ENCODE assay signal across 8 cellular contexts in genomic region chr7:143240323-143241168, GRCh38. TPM values are rescaled to one million over a fixed set of nuclear protein-coding genes. Genes with fewer than 3 reads are reported as not detected.
A peak's percentile ranks its signal among the peaks of the same experiment; 100 is the strongest.
DNase-seq lines count a peak whose midpoint lies in the region; ATAC-seq and TF ChIP-seq lines count a peak whose summit lies in the region.

No MANE protein-coding gene starts in this region.

- no peak overlapping the region for H2AFZ ChIP-seq in OCI-LY7 (ENCODE audit: low read length)
- no peak overlapping the region for H2AFZ ChIP-seq in neural progenitor cell (replicated peaks)

- DNase-seq in DMS153 treated with DMSO at 0.1 percent for 48 hours (lab: John Stamatoyannopoulos, UW; ENCODE audit: unreplicated experiment) (peak; percentile 22), HuH-7 (ENCODE audit: low spot score) (peak; percentile 27), OCI-LY7 (ENCODE audit: low spot score) (peak; percentile 74), fibroblast of peridontal ligament (ENCODE audit: extremely low read depth) (peak; percentile 95), neural progenitor cell (ENCODE audit: low spot score) (peak; percentile 78), superior temporal gyrus (ENCODE audit: extremely low spot score) (peak; percentile 95)
- DNase-seq in activated T-cell treated with anti-CD3 and anti-CD28 coated beads, Interleukin-2, amount 50 U/mL, for 24 hours = peak; percentile 64

- H3K9me2 ChIP-seq in OCI-LY7 (ENCODE audit: insufficient read depth, low read length) = no peaks in the 10 kb centered on the region

- H3F3A ChIP-seq in neural progenitor cell (ENCODE audit: low read depth) = no peaks in the 10 kb centered on the region

- no peak overlapping the region for H3K4me3 ChIP-seq in OCI-LY7 (ENCODE audit: low read depth, low read length, poor library complexity, severe bottlenecking)
- H3K4me3 ChIP-seq in neural progenitor cell = no peak overlapping the region

- no peaks in the 10 kb centered on the region for H3K27me3 Mint-ChIP-seq in activated T-cell treated with anti-CD3 and anti-CD28 coated beads, Interleukin-2, amount 50 U/mL, for 24 hours
- no peaks in the 10 kb centered on the region for H3K27me3 Mint-ChIP-seq in neural progenitor cell (ENCODE audit: insufficient read depth, low read depth)

- H3K4me3 Mint-ChIP-seq in activated T-cell treated with anti-CD3 and anti-CD28 coated beads, Interleukin-2, amount 50 U/mL, for 24 hours = no peak overlapping the region
- no peak overlapping the region for H3K4me3 Mint-ChIP-seq in neural progenitor cell

- peak; percentile 96 for ATAC-seq in GM21423 (IDR thresholded peaks at IDR 0.05; ENCODE audit: unreplicated experiment)

- H4K20me1 ChIP-seq in OCI-LY7 (ENCODE audit: insufficient read depth, low read length) = no peaks in the 10 kb centered on the region
- no peaks in the 10 kb centered on the region for H4K20me1 ChIP-seq in neural progenitor cell (ENCODE audit: low read depth)

- H3K9me3 Mint-ChIP-seq in activated T-cell treated with anti-CD3 and anti-CD28 coated beads, Interleukin-2, amount 50 U/mL, for 24 hours = peaks cover 17% of the 10 kb centered on the region
- H3K9me3 Mint-ChIP-seq in neural progenitor cell = peaks cover 11% of the 10 kb centered on the region

- H3K27ac ChIP-seq in OCI-LY7 (ENCODE audit: low read depth, low read length, poor library complexity, severe bottlenecking) (no peak overlapping the region), neural progenitor cell (no peak overlapping the region)

- H3K4me2 ChIP-seq in OCI-LY7 (ENCODE audit: low read length) (no peak overlapping the region), neural progenitor cell (no peak overlapping the region)

- peaks cover 12% of the 10 kb centered on the region; the same call in 1 of the 2 replicates for H3K9me3 ChIP-seq in OCI-LY7 (ENCODE audit: low read length)
- H3K9me3 ChIP-seq in neural progenitor cell (ENCODE audit: low read depth) = peaks cover 7% of the 10 kb centered on the region

- no peak overlapping the region for H3K9ac ChIP-seq in neural progenitor cell

- no peaks in the 10 kb centered on the region for H3K79me2 ChIP-seq in OCI-LY7 (ENCODE audit: insufficient read depth, low read depth, low read length)
- no peaks in the 10 kb centered on the region for H3K79me2 ChIP-seq in neural progenitor cell (ENCODE audit: low read depth)

- peak overlapping the region; percentile 41 for H3K27ac Mint-ChIP-seq in activated T-cell treated with anti-CD3 and anti-CD28 coated beads, Interleukin-2, amount 50 U/mL, for 24 hours
- no peak overlapping the region for H3K27ac Mint-ChIP-seq in neural progenitor cell

- H3K36me3 ChIP-seq in OCI-LY7 (ENCODE audit: insufficient read depth, low read length) (no peaks in the 10 kb centered on the region), neural progenitor cell (no peaks in the 10 kb centered on the region)

- peaks cover 31% of the 10 kb centered on the region for H3K4me1 Mint-ChIP-seq in activated T-cell treated with anti-CD3 and anti-CD28 coated beads, Interleukin-2, amount 50 U/mL, for 24 hours (ENCODE audit: low read depth)
- peaks cover 16% of the 10 kb centered on the region for H3K4me1 Mint-ChIP-seq in neural progenitor cell

- intact Hi-C loops in OCI-LY7 (cut with micrococcal nuclease; ENCODE audit: unreplicated experiment) = loop anchor here (1.0 kb wide), 2 partner anchors 65 to 176 kb away; no protein-coding TSS in a partner anchor

- POLR2A ChIA-PET in OCI-LY7 (lab: Charles Lee) = interaction anchor here (0.5 to 1.8 kb wide), 9 partner anchors 8 to 380 kb away, joined by 3 to 7 read pairs (median 4); no protein-coding TSS in a partner anchor

- H3K4me1 ChIP-seq in OCI-LY7 (ENCODE audit: insufficient read depth, low read length, poor library complexity, severe bottlenecking) (no peaks in the 10 kb centered on the region), neural progenitor cell (no peaks in the 10 kb centered on the region)

- BruUV-seq in OCI-LY7 (replicated peaks; lab: Mats Ljungman, UMichigan) = no TSS peak

- no peaks in the 10 kb centered on the region for H3K36me3 Mint-ChIP-seq in activated T-cell treated with anti-CD3 and anti-CD28 coated beads, Interleukin-2, amount 50 U/mL, for 24 hours (ENCODE audit: low read depth)
- H3K36me3 Mint-ChIP-seq in neural progenitor cell = no peaks in the 10 kb centered on the region

- CTCF ChIA-PET in OCI-LY7 (lab: Charles Lee; ENCODE audit: unreplicated experiment) = interaction anchor here (0.7 to 1.5 kb wide), 7 partner anchors 9 to 175 kb away, joined by 3 to 6 read pairs (median 4); no protein-coding TSS in a partner anchor

- H3K27me3 ChIP-seq in neural progenitor cell = peaks cover 28% of the 10 kb centered on the region

- TF ChIP-seq CTCF in OCI-LY7 (conservative IDR thresholded peaks at IDR 0.05; ENCODE audit: low read length) = peak; percentile 98
- TF ChIP-seq CTCF in neural progenitor cell (IDR thresholded peaks at IDR 0.05) = peak; percentile 95

RNA-seq across cellular contexts. Expression of gene TAS2R40, which starts 18.7 kb away (rescaled TPM):
- total RNA-seq in OCI-LY7 (2014; rRNA removed; shearing (Covaris generic)) = not detected in 2 replicates
- not detected in 2 replicates for total RNA-seq in OCI-LY7 (2022)
- not detected in 2 replicates for total RNA-seq in neural progenitor cell (ENCODE audit: low replicate concordance)

RNA-seq across cellular contexts. Expression of gene GSTK1, which starts 22.7 kb away (rescaled TPM):
- total RNA-seq in OCI-LY7 (2014; rRNA removed; shearing (Covaris generic)) = 37.8 and 39.4 TPM in 2 replicates
- 41.6 and 44.5 TPM in 2 replicates for total RNA-seq in OCI-LY7 (2022)
- total RNA-seq in neural progenitor cell (ENCODE audit: low replicate concordance) = 45.3 and 61.6 TPM in 2 replicates

RNA-seq across cellular contexts. Expression of gene TMEM139, which starts 44.2 kb away (rescaled TPM):
- not detected in 2 replicates for total RNA-seq in OCI-LY7 (2014; rRNA removed; shearing (Covaris generic))
- total RNA-seq in OCI-LY7 (2022) (0.46 and 0.48 TPM in 2 replicates), neural progenitor cell (ENCODE audit: low replicate concordance) (0.94 and 5.4 TPM in 2 replicates)

RNA-seq across cellular contexts. Expression of gene CASP2, which starts 47.6 kb away (rescaled TPM):
- total RNA-seq in OCI-LY7 (2014; rRNA removed; shearing (Covaris generic)) = 27.2 and 33.9 TPM in 2 replicates
- total RNA-seq in OCI-LY7 (2022) (60.5 and 61.6 TPM in 2 replicates), neural progenitor cell (ENCODE audit: low replicate concordance) (21.0 and 39.8 TPM in 2 replicates)

RNA-seq across cellular contexts. Expression of gene TAS2R39, which starts 57.3 kb away (rescaled TPM):
- not detected in 2 replicates for total RNA-seq in OCI-LY7 (2014; rRNA removed; shearing (Covaris generic))
- total RNA-seq in OCI-LY7 (2022) (not detected in 2 replicates), neural progenitor cell (ENCODE audit: low replicate concordance) (not detected in 2 replicates)

Comparison
In these comparisons a context has a peak if more than half of its experiments do, and no peak if none do; other contexts are left out.
1. DNase-seq: peak in every context shown above with its lines; median percentile 95 in fibroblast of peridontal ligament; 95 in superior temporal gyrus; 78 in neural progenitor cell; 74 in OCI-LY7; 64 in activated T-cell treated with anti-CD3 and anti-CD28 coated beads, Interleukin-2, amount 50 U/mL, for 24 hours; 27 in HuH-7; 22 in DMS153 treated with DMSO at 0.1 percent for 48 hours.